In the genomic region with DNA sequence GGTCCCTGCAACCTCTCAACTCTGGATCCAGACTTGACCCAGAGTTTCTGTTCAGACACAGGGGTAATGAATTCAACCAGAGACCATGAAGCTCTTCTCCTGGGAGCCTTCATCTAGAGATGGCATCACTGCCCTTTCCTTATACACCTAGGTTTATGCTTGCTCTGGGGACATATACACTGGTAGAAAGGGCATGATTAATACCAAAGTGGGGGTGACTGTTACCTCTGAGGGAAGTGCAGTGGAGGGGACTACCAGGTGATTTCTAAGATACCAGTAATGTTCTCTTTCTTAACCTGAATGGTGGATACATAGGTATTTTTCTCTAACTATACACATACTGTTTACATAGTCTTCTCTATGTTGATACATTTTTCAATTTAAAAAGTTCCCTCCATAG, we compare ENCODE assay signal across 9 cellular contexts. TPM values are rescaled to one million over a fixed set of nuclear protein-coding genes. Genes with fewer than 3 reads are reported as not detected.
DNase-seq lines count a peak whose midpoint lies in the region; TF ChIP-seq lines count a peak whose summit lies in the region.
"Had no signal": no experiment of that assay in that cellular context is flagged by ENCODE, and none has a peak within 500 bp of the region (broad histone marks: within the 10 kb centered on the region; RNA-seq: fewer than 3 reads in every experiment).

No MANE protein-coding gene starts in this region.

- in situ Hi-C loops in transverse colon (cut with MboI; ENCODE audit: low pct_ligation_motif_present in 1 of 4, low pct_unique_long_range_greater_than_20kb in 1 of 4, low sequenced_read_pairs in 3 of 4) (no loop called here), GM13976 (cut with MboI; ENCODE audit: low sequenced_read_pairs, unreplicated experiment) (no loop called here)

- no peak overlapping the region for H2AK5ac ChIP-seq in mesendoderm (ENCODE audit: low read length)

- H3K4me1 ChIP-seq in breast epithelium (peaks cover 0 to 19% of the 10 kb centered on the region in 2 donors), mesendoderm (ENCODE audit: control insufficient read depth, low read depth, low read length) (peaks cover 6% of the 10 kb centered on the region), transverse colon (peaks cover 43 to 75% (median 58%) of the 10 kb centered on the region in 4 donors)

- BruUV-seq in MCF 10A (replicated peaks; lab: Mats Ljungman, UMichigan) = no TSS peak

- no peaks in the 10 kb centered on the region for H3K79me2 ChIP-seq in mesendoderm (ENCODE audit: control insufficient read depth, insufficient read depth, low read length)

- H2BK15ac ChIP-seq in mesendoderm (replicated peaks; ENCODE audit: low read depth) = no peak overlapping the region

- H3K4me1 Mint-ChIP-seq in MCF 10A (ENCODE audit: insufficient read depth, unreplicated experiment) (peaks cover 49% of the 10 kb centered on the region), glutamatergic neuron (ENCODE audit: low read depth, unreplicated experiment) (no peaks in the 10 kb centered on the region)
- H3K4me1 Mint-ChIP-seq in activated naive CD8-positive, alpha-beta T cell treated with anti-CD3 and anti-CD28 coated beads for 36 hours = peaks cover 86% of the 10 kb centered on the region

- H3K4me2 ChIP-seq in mesendoderm (ENCODE audit: low read length) = no peak overlapping the region

- H3K36me3 ChIP-seq in breast epithelium (no peaks in the 10 kb centered on the region), mesendoderm (ENCODE audit: control insufficient read depth, insufficient read depth, low read length) (no peaks in the 10 kb centered on the region), transverse colon (no peaks in the 10 kb centered on the region)

- H3K9me3 Mint-ChIP-seq in MCF 10A (ENCODE audit: unreplicated experiment) (no peaks in the 10 kb centered on the region), glutamatergic neuron (ENCODE audit: unreplicated experiment) (no peaks in the 10 kb centered on the region)
- peaks cover 2% of the 10 kb centered on the region for H3K9me3 Mint-ChIP-seq in activated naive CD8-positive, alpha-beta T cell treated with anti-CD3 and anti-CD28 coated beads for 36 hours

- TF ChIP-seq CTCF in MCF 10A (IDR thresholded peaks at IDR 0.05; ENCODE audit: unreplicated experiment) = no peak
- no peak for TF ChIP-seq CTCF in breast epithelium (IDR thresholded peaks at IDR 0.05)
- no peak for TF ChIP-seq CTCF in transverse colon (IDR thresholded peaks at IDR 0.05)
- TF ChIP-seq CTCF in GM13976 (IDR thresholded peaks at IDR 0.05; ENCODE audit: borderline replicate concordance, control extremely low read depth, extremely low read depth, insufficient read depth, missing control alignments) = no peak
- no peak for TF ChIP-seq CTCF in glutamatergic neuron (IDR thresholded peaks at IDR 0.05; ENCODE audit: partially characterized antibody, unreplicated experiment)

- intact Hi-C loops in MCF 10A (cut with micrococcal nuclease) (no loop called here), breast epithelium (cut with DNase I; ENCODE audit: low total_unique reads) (no loop called here), transverse colon (cut with DNase I; ENCODE audit: low total_unique reads) (no loop called here)

- POLR2A ChIA-PET in MCF 10A (lab: Yijun Ruan, JAX) = interaction anchor here (0.9 to 6.4 kb wide), 7 partner anchors 10 to 48 kb away, joined by 3 to 37 read pairs (median 4); a partner anchor contains a TSS

- no peak overlapping the region for H3K18ac ChIP-seq in mesendoderm (ENCODE audit: low read length)

- H3K27ac Mint-ChIP-seq in MCF 10A (ENCODE audit: low read depth, unreplicated experiment) (peak overlapping the region; percentile 80), glutamatergic neuron (ENCODE audit: unreplicated experiment) (no peak overlapping the region)
- H3K27ac Mint-ChIP-seq in activated naive CD8-positive, alpha-beta T cell treated with anti-CD3 and anti-CD28 coated beads for 36 hours = peak overlapping the region; percentile 42

- H3K27me3 ChIP-seq in breast epithelium = no peaks in the 10 kb centered on the region
- H3K27me3 ChIP-seq in mesendoderm (ENCODE audit: insufficient read depth, low read length, poor library complexity) = no peaks in the 10 kb centered on the region
- no peaks in the 10 kb centered on the region for H3K27me3 ChIP-seq in transverse colon

- H3K4me3 ChIP-seq in breast epithelium (no peak overlapping the region), mesendoderm (ENCODE audit: low read length) (no peak overlapping the region), transverse colon (no peak overlapping the region)

- TF ChIP-seq POLR2A in breast epithelium (IDR thresholded peaks at IDR 0.05) (no peak), transverse colon (IDR thresholded peaks at IDR 0.05) (no peak)

- H3K27ac ChIP-seq in breast epithelium (peak overlapping the region in 1 of 2 donors; percentile 13), mesendoderm (ENCODE audit: low read depth, low read length) (no peak overlapping the region), transverse colon (peak overlapping the region; percentile 42 to 69 (median 64))

- H2BK5ac ChIP-seq in mesendoderm (ENCODE audit: low read length) = no peak overlapping the region

- H3K36me3 Mint-ChIP-seq in MCF 10A (ENCODE audit: insufficient read depth, unreplicated experiment) (peaks cover 6% of the 10 kb centered on the region), glutamatergic neuron (ENCODE audit: unreplicated experiment) (no peaks in the 10 kb centered on the region)
- H3K36me3 Mint-ChIP-seq in activated naive CD8-positive, alpha-beta T cell treated with anti-CD3 and anti-CD28 coated beads for 36 hours = peaks cover 16% of the 10 kb centered on the region

- DNase-seq in MCF 10A (ENCODE audit: unreplicated experiment) = no peak
- no peak for DNase-seq in breast epithelium (ENCODE audit: low spot score in 2 of 2)
- DNase-seq in activated naive CD8-positive, alpha-beta T cell treated with anti-CD3 and anti-CD28 coated beads for 36 hours = no peak
- no peak for DNase-seq in mesendoderm
- no peak for DNase-seq in transverse colon
- DNase-seq in SW 1271 (lab: John Stamatoyannopoulos, UW) = no peak
- no peak for DNase-seq in GM13976 (ENCODE audit: low spot score)
- no peak for DNase-seq in glutamatergic neuron
- DNase-seq: NCI-H2029 treated with DMSO at 0.1 percent for 48 hours had no signal

- no peak overlapping the region for H3K9ac ChIP-seq in mesendoderm (ENCODE audit: low read length)

- no peak overlapping the region for H4K5ac ChIP-seq in mesendoderm (ENCODE audit: low read length)

- H3K9me3 ChIP-seq in breast epithelium = no peaks in the 10 kb centered on the region
- H3K9me3 ChIP-seq in transverse colon = no peaks in the 10 kb centered on the region

- H3K79me1 ChIP-seq in mesendoderm (ENCODE audit: low read length) = no peaks in the 10 kb centered on the region

- CTCF ChIA-PET in MCF 10A (lab: Yijun Ruan, JAX) = interaction anchor here (0.6 to 0.7 kb wide), 2 partner anchors 47 to 173 kb away, joined by 3 to 4 read pairs; a partner anchor contains a TSS

- peak overlapping the region; percentile 2 for H3K4ac ChIP-seq in mesendoderm (ENCODE audit: low read depth, low read length)

- no peak for TF ChIP-seq EP300 in transverse colon (IDR thresholded peaks at IDR 0.05; ENCODE audit: low read depth)

- H3K4me3 Mint-ChIP-seq in MCF 10A (ENCODE audit: unreplicated experiment) = no peak overlapping the region
- H3K4me3 Mint-ChIP-seq in activated naive CD8-positive, alpha-beta T cell treated with anti-CD3 and anti-CD28 coated beads for 36 hours = no peak overlapping the region
- no peak overlapping the region for H3K4me3 Mint-ChIP-seq in glutamatergic neuron (ENCODE audit: unreplicated experiment)

- H3K27me3 Mint-ChIP-seq in MCF 10A (ENCODE audit: insufficient read depth, unreplicated experiment) = no peaks in the 10 kb centered on the region
- no peaks in the 10 kb centered on the region for H3K27me3 Mint-ChIP-seq in activated naive CD8-positive, alpha-beta T cell treated with anti-CD3 and anti-CD28 coated beads for 36 hours
- no peaks in the 10 kb centered on the region for H3K27me3 Mint-ChIP-seq in glutamatergic neuron (ENCODE audit: unreplicated experiment)

- no peak overlapping the region for H3K56ac ChIP-seq in mesendoderm (ENCODE audit: low read length)

- no peak overlapping the region for H2BK120ac ChIP-seq in mesendoderm (ENCODE audit: low read depth, low read length)

- H3K23ac ChIP-seq in mesendoderm (ENCODE audit: low read length) = no peak overlapping the region

- no peak overlapping the region for H4K8ac ChIP-seq in mesendoderm (ENCODE audit: low read depth, low read length)

RNA-seq across cellular contexts. Expression of a gene that starts 48.4 kb away (rescaled TPM):
- total RNA-seq in MCF 10A (2022) (73.1 and 80.0 TPM in 2 replicates), breast epithelium (100 to 1,000 TPM; 179 to 258 (median 196) TPM), transverse colon (100 to 1,000 TPM in 3 of 4 donors, 10 to 100 TPM in 1; 52.9 to 169 (median 126) TPM), glutamatergic neuron (ENCODE audit: unreplicated experiment) (16.9 TPM)
- 10 to 100 TPM; 85.6 to 88.0 TPM for total RNA-seq in activated naive CD8-positive, alpha-beta T cell treated with anti-CD3 and anti-CD28 coated beads for 36 hours
- 9.6 TPM for polyA plus RNA-seq in mesendoderm (2013, experiment 1 of 2)
- polyA plus RNA-seq in mesendoderm (2013, experiment 2 of 2) = 10.0 TPM
